In genomic region chr1:67717876-67718275, GRCh38 we compare ENCODE assay signal across 22 cellular contexts. TPM values are rescaled to one million over a fixed set of nuclear protein-coding genes. Genes with fewer than 3 reads are reported as not detected.
DNase-seq lines count a peak whose midpoint lies in the region; FAIRE-seq and TF ChIP-seq lines count a peak whose summit lies in the region.
"Had no signal": no experiment of that assay in that cellular context is flagged by ENCODE, and none has a peak within 500 bp of the region (broad histone marks: within the 10 kb centered on the region; RNA-seq: fewer than 3 reads in every experiment).

No MANE protein-coding gene starts in this region.

- H3K9me2 ChIP-seq in GM23248 (ENCODE audit: insufficient read depth), result no peaks in the 10 kb centered on the region
- no peaks in the 10 kb centered on the region for H3K9me2 ChIP-seq in PC-9 (ENCODE audit: insufficient read depth)

- POLR2A ChIA-PET in PC-9 (lab: Charles Lee; ENCODE audit: unreplicated experiment), result interaction anchor here (0.6 kb wide), 1 partner anchor 17 kb away, joined by 3 read pairs; no protein-coding TSS in a partner anchor

- H3K4me1 ChIP-seq in GM23248 (ENCODE audit: insufficient read depth), result peaks cover 49% of the 10 kb centered on the region
- peaks cover 43% of the 10 kb centered on the region for H3K4me1 ChIP-seq in PC-9 (replicated peaks; ENCODE audit: insufficient read depth)
- H3K4me1 ChIP-seq in fibroblast of lung (ENCODE audit: control insufficient read depth, extremely low read depth, insufficient read depth, low read length), result peaks cover 24% of the 10 kb centered on the region

- in situ Hi-C loops in GM23248 (cut with MboI), result no loop called here

- H3K79me2 ChIP-seq in GM23248 (ENCODE audit: insufficient read depth) (peaks cover 96% of the 10 kb centered on the region), PC-9 (ENCODE audit: low read depth) (peaks cover 4% of the 10 kb centered on the region; the same call in 1 of the 2 replicates), fibroblast of lung (ENCODE audit: control insufficient read depth, insufficient read depth, low read length) (peaks cover 9% of the 10 kb centered on the region)

- H3K9me3 ChIP-seq in GM23248 (ENCODE audit: low read depth), result no peaks in the 10 kb centered on the region
- no peaks in the 10 kb centered on the region for H3K9me3 ChIP-seq in PC-9 (ENCODE audit: insufficient read depth, low read depth)
- no peaks in the 10 kb centered on the region for H3K9me3 ChIP-seq in fibroblast of lung (ENCODE audit: control insufficient read depth, insufficient read depth, low read depth, low read length)
- H3K9me3 ChIP-seq: neutrophil, SJSA1, tibial artery had no signal

- no peak overlapping the region for H3K4me2 ChIP-seq in GM23248 (ENCODE audit: unreplicated experiment)
- H3K4me2 ChIP-seq in PC-9, result peak overlapping the region; percentile 9; the same call in 1 of the 2 replicates
- H3K4me2 ChIP-seq in fibroblast of lung (ENCODE audit: extremely low read depth, insufficient read depth, low read length), result no peak overlapping the region
- H3K4me2 ChIP-seq: KMS-11 had no signal

- CTCF ChIA-PET in PC-9 (lab: Charles Lee), result no interaction called here

- DNase-seq in GM23248 (peak; percentile 70), PC-9 (peak in 1 of 2 experiments; percentile 59), fibroblast of lung (ENCODE audit: low read depth in 2 of 2) (peak; percentile 45 to 67), lung microvascular endothelial cell (ENCODE audit: low read depth in 2 of 2) (peak; percentile 43 to 63), GM12892 (ENCODE audit: insufficient read length) (no peak), NCI-H524 (lab: John Stamatoyannopoulos, UW) (no peak), DMS153 (lab: John Stamatoyannopoulos, UW) (no peak), GDM1 (lab: John Stamatoyannopoulos, UW) (no peak)
- DNase-seq: activated CD4-positive, alpha-beta T cell treated with anti-CD3 and anti-CD28 coated beads, Interleukin-2, amount 10 ng/mL, durations not matched to agents 7 days and 5 days; activated T-cell treated with anti-CD3 and anti-CD28 coated beads, Interleukin-2, amount 50 U/mL, for 1 hour; C1 segment of cervical spinal cord; H7; immature natural killer cell; NCI-H1436 treated with DMSO at 0.1 percent for 48 hours; NCI-H345; stimulated activated CD4-positive, alpha-beta T cell treated with anti-CD3 and anti-CD28 coated beads, Interleukin-4, amount 100 ng/mL, for 4 hours; tibial artery had no signal

- FAIRE-seq in GM12892 (lab: Jason Lieb, UNC), result no peak
- FAIRE-seq: GM12878 had no signal

- H3K27ac ChIP-seq in GM23248 (0 out of 2 replicates have a peak overlapping the region, but pooled peaks have one; percentile 16), PC-9 (no peak overlapping the region), fibroblast of lung (ENCODE audit: insufficient read depth, low read length) (no peak overlapping the region)
- H3K27ac ChIP-seq: cardiac muscle cell, KMS-11, neutrophil, SJSA1 had no signal

- H2AFZ ChIP-seq in GM23248, result no peak overlapping the region
- H2AFZ ChIP-seq in PC-9, result no peak overlapping the region
- H2AFZ ChIP-seq in fibroblast of lung (ENCODE audit: low read length), result no peak overlapping the region

- H3K36me3 ChIP-seq in GM23248 (ENCODE audit: low read depth) (no peaks in the 10 kb centered on the region), PC-9 (ENCODE audit: low read depth) (no peaks in the 10 kb centered on the region), fibroblast of lung (ENCODE audit: control insufficient read depth, insufficient read depth, low read length) (no peaks in the 10 kb centered on the region)
- H3K36me3 ChIP-seq: cardiac muscle cell, neutrophil, tibial artery had no signal

- intact Hi-C loops in PC-9 (cut with micrococcal nuclease; ENCODE audit: unreplicated experiment), result no loop called here

- TF ChIP-seq POLR2A in GM12892 (IDR thresholded peaks at IDR 0.05; ENCODE audit: low read depth, low read length), result no peak

- H3K9ac ChIP-seq in GM23248, result no peak overlapping the region
- H3K9ac ChIP-seq in fibroblast of lung (ENCODE audit: insufficient read depth, low read length), result no peak overlapping the region
- H3K9ac ChIP-seq: KMS-11 had no signal

- H4K20me1 ChIP-seq in GM23248 (ENCODE audit: insufficient read depth) (no peaks in the 10 kb centered on the region), PC-9 (ENCODE audit: insufficient read depth) (no peaks in the 10 kb centered on the region), fibroblast of lung (ENCODE audit: control insufficient read depth, extremely low read depth, insufficient read depth, low read length) (no peaks in the 10 kb centered on the region)

- no TSS peak for BruUV-seq in PC-9 (replicated peaks; lab: Mats Ljungman, UMichigan)

- no peak for TF ChIP-seq CTCF in PC-9 (conservative IDR thresholded peaks at IDR 0.05)
- no peak for TF ChIP-seq CTCF in fibroblast of lung (conservative IDR thresholded peaks at IDR 0.05 in 1 of 2, IDR thresholded peaks at IDR 0.05 in 1 of 2; ENCODE audit: low read depth in 1 of 2, low read length in 2 of 2)

- H3F3A ChIP-seq in GM23248 (ENCODE audit: insufficient read depth) (peaks cover 42% of the 10 kb centered on the region), PC-9 (ENCODE audit: insufficient read depth, low read depth) (peaks cover 13% of the 10 kb centered on the region)

- H3K27me3 ChIP-seq in GM23248 (replicated peaks; ENCODE audit: insufficient read depth) (no peaks in the 10 kb centered on the region), PC-9 (ENCODE audit: insufficient read depth, low read depth) (no peaks in the 10 kb centered on the region), fibroblast of lung (ENCODE audit: control insufficient read depth, insufficient read depth, low read length) (no peaks in the 10 kb centered on the region)
- H3K27me3 ChIP-seq: cardiac muscle cell, neutrophil, SJSA1, tibial artery had no signal

- H3K4me3 ChIP-seq in GM23248 (no peak overlapping the region), PC-9 (no peak overlapping the region), fibroblast of lung (replicated peaks in 1 of 4; ENCODE audit: control extremely low read depth in 1 of 4, insufficient read depth in 1 of 4, low read depth in 3 of 4, low read length in 4 of 4) (no peak overlapping the region)
- H3K4me3 ChIP-seq: cardiac muscle cell, GM12878, SJSA1, tibial artery had no signal

- 74 to 77% methylated on average over 4 of the region's 4 CpGs for WGBS in GM23248 (ENCODE audit: low coverage in 1 of 2, low lambda C conversion rate in 2 of 2, missing lambda C conversion rate in 2 of 2), 2 experiments

RNA-seq across cellular contexts. Expression of gene GADD45A, which starts 32.9 kb away (rescaled TPM):
- total RNA-seq in GM23248 (2014; rRNA removed; shearing (Covaris generic)), result 59.4 and 72.8 TPM in 2 replicates
- polyA plus RNA-seq in GM23248 (2016; fragmentation: Nextera tagmentation; extraction: Ambion mirVana) (111 and 115 TPM in 2 replicates), fibroblast of lung (41.7 and 63.3 TPM in 2 replicates)
- total RNA-seq in PC-9 (2021) (63.6 and 112 TPM in 2 replicates), fibroblast of lung (70.1 and 133 TPM in 2 replicates), lung microvascular endothelial cell (10.9 and 27.2 TPM in 2 replicates)
- polyA plus RNA-seq in fibroblast of lung (2012), result 56.4 and 92.1 TPM in 2 replicates
- polyA minus RNA-seq in fibroblast of lung (ENCODE audit: low replicate concordance), result 7.9 and 15.2 TPM in 2 replicates
- 44.4 TPM for polyA plus RNA-seq in GM12892 (2012; ENCODE audit: missing spikeins)

Comparison
In these comparisons a context has a peak if more than half of its experiments do, and no peak if none do; other contexts are left out.
1. DNase-seq: peak in GM23248 (single experiment), fibroblast of lung (2 of 2) and lung microvascular endothelial cell (2 of 2); none in GM12892 (single experiment), NCI-H524 (0 of 2), DMS153 (single experiment) and GDM1 (single experiment).